Comparison of ENCODE assay signal across 1 cellular context in the genomic region with DNA sequence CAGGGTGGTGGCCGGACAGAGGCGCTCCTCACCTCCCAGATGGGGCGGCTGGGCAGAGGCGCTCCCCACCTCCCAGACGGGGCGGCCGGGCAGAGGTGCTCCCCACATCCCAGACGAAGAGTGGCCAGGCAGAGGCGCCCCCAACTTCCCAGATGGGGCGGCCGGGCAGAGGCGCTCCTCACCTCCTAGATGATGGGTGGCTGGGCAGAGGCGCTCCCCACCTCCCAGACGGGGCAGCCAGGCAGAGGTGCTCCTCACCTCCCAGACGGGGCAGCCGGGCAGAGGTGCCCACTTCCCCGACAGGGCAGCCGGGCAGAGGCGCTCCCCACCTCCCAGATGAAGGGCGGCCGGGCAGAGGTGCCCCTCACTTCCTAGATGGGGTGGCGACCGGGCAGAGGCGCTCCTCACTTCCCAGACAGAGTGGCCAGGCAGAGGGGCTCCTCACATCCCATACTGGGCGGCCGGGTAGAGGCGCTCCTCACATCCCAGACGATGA. TPM values are rescaled to one million over a fixed set of nuclear protein-coding genes. Genes with fewer than 3 reads are reported as not detected.
"Had no signal": no experiment of that assay in that cellular context is flagged by ENCODE, and none has a peak within 500 bp of the region (broad histone marks: within the 10 kb centered on the region; RNA-seq: fewer than 3 reads in every experiment).

No MANE protein-coding gene starts in this region.

RNA-seq across cellular contexts. Expression of a gene that starts 46.8 kb away (rescaled TPM):
- total RNA-seq: G401 had no signal
